In the genomic region with DNA sequence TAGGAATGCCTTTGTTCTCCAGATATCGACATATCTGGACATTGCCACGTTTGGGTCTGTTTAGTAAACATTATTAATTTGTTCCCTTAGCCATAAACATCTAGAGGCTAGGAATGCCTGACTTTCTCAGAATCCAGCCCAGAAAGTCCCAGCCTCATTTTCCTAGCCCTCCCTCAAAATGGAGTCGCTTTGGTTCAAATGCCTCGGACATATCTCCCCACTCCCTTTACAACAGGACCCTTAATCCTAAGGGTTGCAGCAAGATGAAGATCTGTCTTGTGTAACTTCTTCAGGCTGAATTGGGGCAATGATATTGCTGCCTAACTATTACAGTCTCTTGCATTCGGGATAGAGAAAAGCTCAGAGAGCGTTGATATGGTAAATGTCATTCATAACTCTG, we compare ENCODE assay signal across 1 cellular context.
TF ChIP-seq lines count a peak whose summit lies in the region.

No MANE protein-coding gene starts in this region.

TF ChIP-seq in K562, 482 proteins besides CTCF, POLR2A, EP300 and RAD21 (continued from another document and continues in another):
- TF ChIP-seq, protein P1, sequence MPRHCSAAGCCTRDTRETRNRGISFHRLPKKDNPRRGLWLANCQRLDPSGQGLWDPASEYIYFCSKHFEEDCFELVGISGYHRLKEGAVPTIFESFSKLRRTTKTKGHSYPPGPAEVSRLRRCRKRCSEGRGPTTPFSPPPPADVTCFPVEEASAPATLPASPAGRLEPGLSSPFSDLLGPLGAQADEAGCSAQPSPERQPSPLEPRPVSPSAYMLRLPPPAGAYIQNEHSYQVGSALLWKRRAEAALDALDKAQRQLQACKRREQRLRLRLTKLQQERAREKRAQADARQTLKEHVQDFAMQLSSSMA (CRISPR knock-in tag; IDR thresholded peaks at IDR 0.05): peak; percentile 89
- no peak for TF ChIP-seq RBM14 (IDR thresholded peaks at IDR 0.05; ENCODE audit: borderline replicate concordance, insufficient read depth, low read depth, low read length)
- no peak for TF ChIP-seq CREB1 (IDR thresholded peaks at IDR 0.05)
- TF ChIP-seq CREB1 (CRISPR knock-in tag; IDR thresholded peaks at IDR 0.05): no peak
- TF ChIP-seq, protein P2, sequence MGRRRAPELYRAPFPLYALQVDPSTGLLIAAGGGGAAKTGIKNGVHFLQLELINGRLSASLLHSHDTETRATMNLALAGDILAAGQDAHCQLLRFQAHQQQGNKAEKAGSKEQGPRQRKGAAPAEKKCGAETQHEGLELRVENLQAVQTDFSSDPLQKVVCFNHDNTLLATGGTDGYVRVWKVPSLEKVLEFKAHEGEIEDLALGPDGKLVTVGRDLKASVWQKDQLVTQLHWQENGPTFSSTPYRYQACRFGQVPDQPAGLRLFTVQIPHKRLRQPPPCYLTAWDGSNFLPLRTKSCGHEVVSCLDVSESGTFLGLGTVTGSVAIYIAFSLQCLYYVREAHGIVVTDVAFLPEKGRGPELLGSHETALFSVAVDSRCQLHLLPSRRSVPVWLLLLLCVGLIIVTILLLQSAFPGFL (CRISPR knock-in tag; IDR thresholded peaks at IDR 0.05): no peak
- TF ChIP-seq HNRNPL (IDR thresholded peaks at IDR 0.05; ENCODE audit: low read depth, low read length): no peak
- no peak for TF ChIP-seq ZNF644 (tag; IDR thresholded peaks at IDR 0.05; ENCODE audit: low read depth)
- no peak for TF ChIP-seq PTBP1 (IDR thresholded peaks at IDR 0.05; ENCODE audit: low read depth, low read length)
- no peak for TF ChIP-seq STAT5A (IDR thresholded peaks at IDR 0.05; ENCODE audit: borderline replicate concordance, low read length)
- TF ChIP-seq, protein P3, sequence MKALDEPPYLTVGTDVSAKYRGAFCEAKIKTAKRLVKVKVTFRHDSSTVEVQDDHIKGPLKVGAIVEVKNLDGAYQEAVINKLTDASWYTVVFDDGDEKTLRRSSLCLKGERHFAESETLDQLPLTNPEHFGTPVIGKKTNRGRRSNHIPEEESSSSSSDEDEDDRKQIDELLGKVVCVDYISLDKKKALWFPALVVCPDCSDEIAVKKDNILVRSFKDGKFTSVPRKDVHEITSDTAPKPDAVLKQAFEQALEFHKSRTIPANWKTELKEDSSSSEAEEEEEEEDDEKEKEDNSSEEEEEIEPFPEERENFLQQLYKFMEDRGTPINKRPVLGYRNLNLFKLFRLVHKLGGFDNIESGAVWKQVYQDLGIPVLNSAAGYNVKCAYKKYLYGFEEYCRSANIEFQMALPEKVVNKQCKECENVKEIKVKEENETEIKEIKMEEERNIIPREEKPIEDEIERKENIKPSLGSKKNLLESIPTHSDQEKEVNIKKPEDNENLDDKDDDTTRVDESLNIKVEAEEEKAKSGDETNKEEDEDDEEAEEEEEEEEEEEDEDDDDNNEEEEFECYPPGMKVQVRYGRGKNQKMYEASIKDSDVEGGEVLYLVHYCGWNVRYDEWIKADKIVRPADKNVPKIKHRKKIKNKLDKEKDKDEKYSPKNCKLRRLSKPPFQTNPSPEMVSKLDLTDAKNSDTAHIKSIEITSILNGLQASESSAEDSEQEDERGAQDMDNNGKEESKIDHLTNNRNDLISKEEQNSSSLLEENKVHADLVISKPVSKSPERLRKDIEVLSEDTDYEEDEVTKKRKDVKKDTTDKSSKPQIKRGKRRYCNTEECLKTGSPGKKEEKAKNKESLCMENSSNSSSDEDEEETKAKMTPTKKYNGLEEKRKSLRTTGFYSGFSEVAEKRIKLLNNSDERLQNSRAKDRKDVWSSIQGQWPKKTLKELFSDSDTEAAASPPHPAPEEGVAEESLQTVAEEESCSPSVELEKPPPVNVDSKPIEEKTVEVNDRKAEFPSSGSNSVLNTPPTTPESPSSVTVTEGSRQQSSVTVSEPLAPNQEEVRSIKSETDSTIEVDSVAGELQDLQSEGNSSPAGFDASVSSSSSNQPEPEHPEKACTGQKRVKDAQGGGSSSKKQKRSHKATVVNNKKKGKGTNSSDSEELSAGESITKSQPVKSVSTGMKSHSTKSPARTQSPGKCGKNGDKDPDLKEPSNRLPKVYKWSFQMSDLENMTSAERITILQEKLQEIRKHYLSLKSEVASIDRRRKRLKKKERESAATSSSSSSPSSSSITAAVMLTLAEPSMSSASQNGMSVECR (CRISPR knock-in tag; IDR thresholded peaks at IDR 0.05): no peak
- peak; percentile 94 for TF ChIP-seq ZBTB17 (CRISPR knock-in tag; IDR thresholded peaks at IDR 0.05)
- TF ChIP-seq JUNB (CRISPR knock-in tag; conservative IDR thresholded peaks at IDR 0.05): 0 out of 2 replicates have a peak, but pooled peaks have one; percentile 16
- no peak for TF ChIP-seq ZNF184 (CRISPR knock-in tag; IDR thresholded peaks at IDR 0.05)
- TF ChIP-seq EWSR1 (IDR thresholded peaks at IDR 0.05; ENCODE audit: borderline replicate concordance, low read depth, partially characterized antibody): no peak
- no peak for TF ChIP-seq ZC3H11A (IDR thresholded peaks at IDR 0.05; ENCODE audit: low read depth, low read length)
- no peak for TF ChIP-seq TBP (optimal IDR thresholded peaks at IDR 0.05; ENCODE audit: low read depth, low read length)
- peak; percentile 69 for TF ChIP-seq ZFP1 (CRISPR knock-in tag; IDR thresholded peaks at IDR 0.05)
- TF ChIP-seq RBM25 (IDR thresholded peaks at IDR 0.05; ENCODE audit: low read depth, low read length, severe bottlenecking): no peak
- no peak for TF ChIP-seq ETS2 (tag; IDR thresholded peaks at IDR 0.05; ENCODE audit: borderline replicate concordance, poor library complexity, severe bottlenecking)
- TF ChIP-seq, protein P4, sequence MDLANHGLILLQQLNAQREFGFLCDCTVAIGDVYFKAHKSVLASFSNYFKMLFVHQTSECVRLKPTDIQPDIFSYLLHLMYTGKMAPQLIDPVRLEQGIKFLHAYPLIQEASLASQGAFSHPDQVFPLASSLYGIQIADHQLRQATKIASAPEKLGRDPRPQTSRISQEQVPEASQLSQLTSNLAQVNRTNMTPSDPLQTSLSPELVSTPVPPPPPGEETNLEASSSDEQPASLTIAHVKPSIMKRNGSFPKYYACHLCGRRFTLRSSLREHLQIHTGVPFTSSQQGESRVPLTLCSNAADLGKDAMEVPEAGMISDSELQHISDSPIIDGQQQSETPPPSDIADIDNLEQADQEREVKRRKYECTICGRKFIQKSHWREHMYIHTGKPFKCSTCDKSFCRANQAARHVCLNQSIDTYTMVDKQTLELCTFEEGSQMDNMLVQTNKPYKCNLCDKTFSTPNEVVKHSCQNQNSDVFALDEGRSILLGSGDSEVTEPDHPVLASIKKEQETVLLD (IDR thresholded peaks at IDR 0.05): no peak
- TF ChIP-seq, protein P5, sequence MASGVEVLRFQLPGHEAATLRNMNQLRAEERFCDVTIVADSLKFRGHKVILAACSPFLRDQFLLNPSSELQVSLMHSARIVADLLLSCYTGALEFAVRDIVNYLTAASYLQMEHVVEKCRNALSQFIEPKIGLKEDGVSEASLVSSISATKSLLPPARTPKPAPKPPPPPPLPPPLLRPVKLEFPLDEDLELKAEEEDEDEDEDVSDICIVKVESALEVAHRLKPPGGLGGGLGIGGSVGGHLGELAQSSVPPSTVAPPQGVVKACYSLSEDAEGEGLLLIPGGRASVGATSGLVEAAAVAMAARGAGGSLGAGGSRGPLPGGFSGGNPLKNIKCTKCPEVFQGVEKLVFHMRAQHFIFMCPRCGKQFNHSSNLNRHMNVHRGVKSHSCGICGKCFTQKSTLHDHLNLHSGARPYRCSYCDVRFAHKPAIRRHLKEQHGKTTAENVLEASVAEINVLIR (CRISPR knock-in tag; IDR thresholded peaks at IDR 0.05): peak; percentile 71; the same call in 1 of the 2 replicates
- no peak for TF ChIP-seq ILF3 (IDR thresholded peaks at IDR 0.05; ENCODE audit: borderline replicate concordance)
- no peak for TF ChIP-seq XRCC5 (IDR thresholded peaks at IDR 0.05; ENCODE audit: low read depth, low read length)
- 0 out of 2 replicates have a peak, but pooled peaks have one; percentile 32 for TF ChIP-seq CXXC5 (CRISPR knock-in tag; IDR thresholded peaks at IDR 0.05)
- TF ChIP-seq NFRKB (IDR thresholded peaks at IDR 0.05; ENCODE audit: low read depth): no peak
- TF ChIP-seq, protein P6, sequence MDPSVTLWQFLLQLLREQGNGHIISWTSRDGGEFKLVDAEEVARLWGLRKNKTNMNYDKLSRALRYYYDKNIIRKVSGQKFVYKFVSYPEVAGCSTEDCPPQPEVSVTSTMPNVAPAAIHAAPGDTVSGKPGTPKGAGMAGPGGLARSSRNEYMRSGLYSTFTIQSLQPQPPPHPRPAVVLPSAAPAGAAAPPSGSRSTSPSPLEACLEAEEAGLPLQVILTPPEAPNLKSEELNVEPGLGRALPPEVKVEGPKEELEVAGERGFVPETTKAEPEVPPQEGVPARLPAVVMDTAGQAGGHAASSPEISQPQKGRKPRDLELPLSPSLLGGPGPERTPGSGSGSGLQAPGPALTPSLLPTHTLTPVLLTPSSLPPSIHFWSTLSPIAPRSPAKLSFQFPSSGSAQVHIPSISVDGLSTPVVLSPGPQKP (CRISPR knock-in tag; IDR thresholded peaks at IDR 0.05): no peak
- TF ChIP-seq NR4A1 (CRISPR knock-in tag; IDR thresholded peaks at IDR 0.05): peak; percentile 91
- TF ChIP-seq NR4A1 (tag; IDR thresholded peaks at IDR 0.05): peak; percentile 98
- TF ChIP-seq, protein P7, sequence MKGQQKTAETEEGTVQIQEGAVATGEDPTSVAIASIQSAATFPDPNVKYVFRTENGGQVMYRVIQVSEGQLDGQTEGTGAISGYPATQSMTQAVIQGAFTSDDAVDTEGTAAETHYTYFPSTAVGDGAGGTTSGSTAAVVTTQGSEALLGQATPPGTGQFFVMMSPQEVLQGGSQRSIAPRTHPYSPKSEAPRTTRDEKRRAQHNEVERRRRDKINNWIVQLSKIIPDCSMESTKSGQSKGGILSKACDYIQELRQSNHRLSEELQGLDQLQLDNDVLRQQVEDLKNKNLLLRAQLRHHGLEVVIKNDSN (CRISPR knock-in tag; IDR thresholded peaks at IDR 0.05): no peak
- TF ChIP-seq, protein P8, sequence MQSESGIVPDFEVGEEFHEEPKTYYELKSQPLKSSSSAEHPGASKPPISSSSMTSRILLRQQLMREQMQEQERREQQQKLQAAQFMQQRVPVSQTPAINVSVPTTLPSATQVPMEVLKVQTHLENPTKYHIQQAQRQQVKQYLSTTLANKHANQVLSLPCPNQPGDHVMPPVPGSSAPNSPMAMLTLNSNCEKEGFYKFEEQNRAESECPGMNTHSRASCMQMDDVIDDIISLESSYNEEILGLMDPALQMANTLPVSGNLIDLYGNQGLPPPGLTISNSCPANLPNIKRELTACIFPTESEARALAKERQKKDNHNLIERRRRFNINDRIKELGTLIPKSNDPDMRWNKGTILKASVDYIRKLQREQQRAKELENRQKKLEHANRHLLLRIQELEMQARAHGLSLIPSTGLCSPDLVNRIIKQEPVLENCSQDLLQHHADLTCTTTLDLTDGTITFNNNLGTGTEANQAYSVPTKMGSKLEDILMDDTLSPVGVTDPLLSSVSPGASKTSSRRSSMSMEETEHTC (IDR thresholded peaks at IDR 0.05): no peak
- TF ChIP-seq MTF1 (CRISPR knock-in tag; IDR thresholded peaks at IDR 0.05; ENCODE audit: borderline replicate concordance): no peak
- TF ChIP-seq CHD2 (IDR thresholded peaks at IDR 0.05; ENCODE audit: low read depth, low read length): no peak
- TF ChIP-seq, protein P9, sequence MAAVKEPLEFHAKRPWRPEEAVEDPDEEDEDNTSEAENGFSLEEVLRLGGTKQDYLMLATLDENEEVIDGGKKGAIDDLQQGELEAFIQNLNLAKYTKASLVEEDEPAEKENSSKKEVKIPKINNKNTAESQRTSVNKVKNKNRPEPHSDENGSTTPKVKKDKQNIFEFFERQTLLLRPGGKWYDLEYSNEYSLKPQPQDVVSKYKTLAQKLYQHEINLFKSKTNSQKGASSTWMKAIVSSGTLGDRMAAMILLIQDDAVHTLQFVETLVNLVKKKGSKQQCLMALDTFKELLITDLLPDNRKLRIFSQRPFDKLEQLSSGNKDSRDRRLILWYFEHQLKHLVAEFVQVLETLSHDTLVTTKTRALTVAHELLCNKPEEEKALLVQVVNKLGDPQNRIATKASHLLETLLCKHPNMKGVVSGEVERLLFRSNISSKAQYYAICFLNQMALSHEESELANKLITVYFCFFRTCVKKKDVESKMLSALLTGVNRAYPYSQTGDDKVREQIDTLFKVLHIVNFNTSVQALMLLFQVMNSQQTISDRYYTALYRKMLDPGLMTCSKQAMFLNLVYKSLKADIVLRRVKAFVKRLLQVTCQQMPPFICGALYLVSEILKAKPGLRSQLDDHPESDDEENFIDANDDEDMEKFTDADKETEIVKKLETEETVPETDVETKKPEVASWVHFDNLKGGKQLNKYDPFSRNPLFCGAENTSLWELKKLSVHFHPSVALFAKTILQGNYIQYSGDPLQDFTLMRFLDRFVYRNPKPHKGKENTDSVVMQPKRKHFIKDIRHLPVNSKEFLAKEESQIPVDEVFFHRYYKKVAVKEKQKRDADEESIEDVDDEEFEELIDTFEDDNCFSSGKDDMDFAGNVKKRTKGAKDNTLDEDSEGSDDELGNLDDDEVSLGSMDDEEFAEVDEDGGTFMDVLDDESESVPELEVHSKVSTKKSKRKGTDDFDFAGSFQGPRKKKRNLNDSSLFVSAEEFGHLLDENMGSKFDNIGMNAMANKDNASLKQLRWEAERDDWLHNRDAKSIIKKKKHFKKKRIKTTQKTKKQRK (IDR thresholded peaks at IDR 0.05; ENCODE audit: borderline replicate concordance, low read depth, low read length): no peak
- TF ChIP-seq, protein P10, sequence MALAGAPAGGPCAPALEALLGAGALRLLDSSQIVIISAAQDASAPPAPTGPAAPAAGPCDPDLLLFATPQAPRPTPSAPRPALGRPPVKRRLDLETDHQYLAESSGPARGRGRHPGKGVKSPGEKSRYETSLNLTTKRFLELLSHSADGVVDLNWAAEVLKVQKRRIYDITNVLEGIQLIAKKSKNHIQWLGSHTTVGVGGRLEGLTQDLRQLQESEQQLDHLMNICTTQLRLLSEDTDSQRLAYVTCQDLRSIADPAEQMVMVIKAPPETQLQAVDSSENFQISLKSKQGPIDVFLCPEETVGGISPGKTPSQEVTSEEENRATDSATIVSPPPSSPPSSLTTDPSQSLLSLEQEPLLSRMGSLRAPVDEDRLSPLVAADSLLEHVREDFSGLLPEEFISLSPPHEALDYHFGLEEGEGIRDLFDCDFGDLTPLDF (CRISPR knock-in tag; IDR thresholded peaks at IDR 0.05): no peak
